24 cellular contexts compared by ENCODE assay signal in the genomic region with DNA sequence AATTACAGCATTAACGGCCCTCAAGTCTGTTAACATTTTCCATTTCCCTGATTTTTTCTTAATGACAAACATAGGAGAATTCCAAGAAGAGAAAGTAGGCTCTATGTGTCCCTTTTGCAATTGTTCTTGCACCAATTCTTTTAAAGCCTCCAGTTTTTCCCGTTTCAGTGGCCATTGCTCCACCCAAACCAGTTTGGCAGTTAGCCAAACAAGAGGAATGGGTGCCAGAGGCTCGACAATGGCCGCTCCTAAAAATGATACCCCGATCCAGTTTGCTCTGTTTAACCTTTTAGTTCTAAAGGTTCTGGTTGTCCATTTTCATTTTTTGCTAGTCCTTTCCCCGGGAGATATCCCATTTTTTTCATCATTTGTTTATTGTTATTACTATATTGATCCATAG. TPM values are rescaled to one million over a fixed set of nuclear protein-coding genes. Genes with fewer than 3 reads are reported as not detected.
DNase-seq lines count a peak whose midpoint lies in the region; ATAC-seq, FAIRE-seq and TF ChIP-seq lines count a peak whose summit lies in the region.
"Had no signal": no experiment of that assay in that cellular context is flagged by ENCODE, and none has a peak within 500 bp of the region (broad histone marks: within the 10 kb centered on the region; RNA-seq: fewer than 3 reads in every experiment).

No MANE protein-coding gene starts in this region.

- WGBS in K562 (ENCODE audit: insufficient coverage, low coverage, missing lambda C conversion rate): 17% methylated on average over 6 of the region's 6 CpGs

- DNase-seq in DMS 273 (lab: John Stamatoyannopoulos, UW; ENCODE audit: unreplicated experiment) (peak; percentile 7), DMS 273 treated with DMSO at 0.1 percent for 48 hours (lab: John Stamatoyannopoulos, UW) (no peak), NCI-H748 (lab: John Stamatoyannopoulos, UW; ENCODE audit: unreplicated experiment) (peak; percentile 42), NCI-H748 treated with DMSO at 0.1 percent for 48 hours (lab: John Stamatoyannopoulos, UW) (no peak), K562 (ENCODE audit: extremely low read depth in 1 of 4, low spot score in 3 of 4) (no peak), ureter (ENCODE audit: low spot score) (peak; percentile 20)
- DNase-seq: AML-193; Calu3; CD4-positive, alpha-beta T cell; CD8-positive, alpha-beta T cell; DMS79 treated with DMSO at 0.1 percent for 48 hours; GF-D8 had no signal

- no peak for ATAC-seq in K562
- ATAC-seq in HG02884 (IDR thresholded peaks at IDR 0.05; ENCODE audit: unreplicated experiment): no peak
- ATAC-seq in HG02623 (IDR thresholded peaks at IDR 0.05; ENCODE audit: unreplicated experiment): no peak
- ATAC-seq: A549; CD8-positive, alpha-beta T cell had no signal

- POLR2A ChIA-PET in K562 (lab: Yijun Ruan, JAX): no interaction called here

- no peak for TF ChIP-seq EP300 in K562 (IDR thresholded peaks at IDR 0.05; ENCODE audit: low read length)

- in situ Hi-C loops in K562 (cut with MboI): no loop called here

- H3K27ac ChIP-seq in K562 (ENCODE audit: extremely low read depth, low read depth, low read length): no peak overlapping the region
- H3K27ac ChIP-seq: 22Rv1; A549; BLaER1 treated with 17β-estradiol and CSF1 and Interleukin-3, amounts not matched to agents 10 nM and 100 nM; C4-2B had no signal

- no peaks in the 10 kb centered on the region for H3K79me2 ChIP-seq in K562 (ENCODE audit: control insufficient read depth, insufficient read depth, low read length)

- FAIRE-seq in K562 (lab: Jason Lieb, UNC): no peak
- FAIRE-seq: A549, D721Med, G401.6, GM12891, GM19239 had no signal

- no peak overlapping the region for H3K9ac ChIP-seq in K562 (ENCODE audit: insufficient read depth in 1 of 2, low read depth in 2 of 2, low read length in 2 of 2)
- H3K9ac ChIP-seq: BLaER1 treated with 17β-estradiol and CSF1 and Interleukin-3, amounts not matched to agents 10 nM and 100 nM had no signal

- TF ChIP-seq RAD21 in K562 (CRISPR knock-in tag; conservative IDR thresholded peaks at IDR 0.05 in 1 of 2, IDR thresholded peaks at IDR 0.05 in 1 of 2): no peak

- no peaks in the 10 kb centered on the region for H3K36me3 ChIP-seq in K562 (ENCODE audit: control insufficient read depth, insufficient read depth, low read length)

- no TSS peak for BruUV-seq in K562 (replicated peaks; lab: Mats Ljungman, UMichigan)

- TF ChIP-seq POLR2A in K562 (conservative IDR thresholded peaks at IDR 0.05): no peak

- no peaks in the 10 kb centered on the region; a peak in 1 of 5 replicates for H3K4me1 ChIP-seq in K562 (replicated peaks in 1 of 2; ENCODE audit: control insufficient read depth in 2 of 2, insufficient read depth in 2 of 2, low read length in 2 of 2)
- H3K4me1 ChIP-seq: A549, Caco-2 had no signal

- CTCF ChIA-PET in K562 (lab: Yijun Ruan, JAX; ENCODE audit: low intra/inter-chr PET ratio): no interaction called here

- no peak for TF ChIP-seq CTCF in K562 (IDR thresholded peaks at IDR 0.05 in 2 of 3, conservative IDR thresholded peaks at IDR 0.05 in 1 of 3; ENCODE audit: insufficient read depth in 2 of 3, low read depth in 1 of 3, low read length in 3 of 3)

- no peak overlapping the region for H3K4me3 ChIP-seq in K562
- H3K4me3 ChIP-seq: A549; BLaER1 treated with 17β-estradiol and CSF1 and Interleukin-3, amounts not matched to agents 10 nM and 100 nM had no signal

- H2AFZ ChIP-seq in K562 (ENCODE audit: low read depth, low read length): no peak overlapping the region

- no peaks in the 10 kb centered on the region for H4K20me1 ChIP-seq in K562 (replicated peaks; ENCODE audit: control insufficient read depth, insufficient read depth, low read length)
- H4K20me1 ChIP-seq: BLaER1 treated with 17β-estradiol and CSF1 and Interleukin-3, amounts not matched to agents 10 nM and 100 nM had no signal

- intact Hi-C loops in K562 (cut with micrococcal nuclease): no loop called here

- no peak overlapping the region for H3K4me2 ChIP-seq in K562 (ENCODE audit: insufficient read depth, low read length)
- H3K4me2 ChIP-seq: A549 had no signal

- H3K27me3 ChIP-seq in K562 (ENCODE audit: control insufficient read depth in 2 of 2, insufficient read depth in 2 of 2, low read length in 2 of 2): no peaks in the 10 kb centered on the region; a peak in 1 of 5 replicates
- H3K27me3 ChIP-seq: BLaER1 treated with 17β-estradiol and CSF1 and Interleukin-3, amounts not matched to agents 10 nM and 100 nM had no signal

- no peaks in the 10 kb centered on the region for H3K9me1 ChIP-seq in K562 (ENCODE audit: control insufficient read depth, insufficient read depth, low read length)

- H3K9me3 ChIP-seq in K562 (replicated peaks; ENCODE audit: control insufficient read depth, insufficient read depth, low read depth, low read length): peaks cover 3% of the 10 kb centered on the region; the same call in 1 of the 2 replicates
- H3K9me3 ChIP-seq: A549 had no signal

TF ChIP-seq in K562, 482 proteins besides CTCF, POLR2A, EP300 and RAD21:
- peak; percentile 80 for TF ChIP-seq NFIC (IDR thresholded peaks at IDR 0.05)
- no peak for TF ChIP-seq GTF2E2 (tag; IDR thresholded peaks at IDR 0.05)

RNA-seq across cellular contexts. Expression of gene DNAJB13, which starts 6.7 kb away (rescaled TPM):
- total RNA-seq in K562 (2011; cell fraction: chromatin; rRNA removed; ENCODE audit: low replicate concordance): 0.69 TPM in 1 of 2 replicates, not detected in the other
- not detected in 2 replicates for total RNA-seq in K562 (2011; cell fraction: nucleolus; rRNA removed)
- total RNA-seq in K562 (2011; cell fraction: nucleoplasm; rRNA removed): 0.31 and 0.81 TPM in 2 replicates
- total RNA-seq in K562 (2014; rRNA removed) (not detected in 2 replicates), K562 (2014; rRNA removed; fragmentation: Illumina TruSeq; extraction: Trizol) (not detected in 2 replicates), K562 (2015; rRNA removed; fragmentation: Illumina TruSeq; extraction: Trizol) (not detected in 2 replicates), K562 (2021) (not detected in 2 replicates), ureter (2.0 TPM)
- polyA plus RNA-seq in K562 (2011; rRNA removed) (0.14 and 0.46 TPM in 2 replicates), K562 (2014; fragmentation: Illumina TruSeq; extraction: Trizol) (not detected in 2 replicates), K562 (2014; fragmentation: Nextera tagmentation; extraction: Ambion mirVana) (not detected), K562 (2014; rRNA removed) (0.04 TPM in 1 of 2 replicates, not detected in the other)
- polyA plus RNA-seq in K562 (2011; cell fraction: cytosol; rRNA removed): 0.13 TPM in 1 of 2 replicates, not detected in the other
- 0.73 and 1.4 TPM in 2 replicates for polyA plus RNA-seq in K562 (2011; cell fraction: nucleus; rRNA removed)
- polyA plus RNA-seq in K562 (2012): 0.08 and 0.10 TPM in 2 replicates
- 0.15 TPM in 1 of 2 replicates, not detected in the other for polyA minus RNA-seq in K562 (2011; rRNA and poly(A)+ RNA removed)
- polyA minus RNA-seq in K562 (2011; cell fraction: cytosol; rRNA and poly(A)+ RNA removed): not detected in 2 replicates
- polyA minus RNA-seq in K562 (2011; cell fraction: nucleus; rRNA and poly(A)+ RNA removed): 0.13 and 0.44 TPM in 2 replicates
- total RNA-seq: A172; CD4-positive, alpha-beta T cell; CD8-positive, alpha-beta T cell had no signal

RNA-seq across cellular contexts. Expression of gene UCP2, which starts 38.6 kb away (rescaled TPM):
- total RNA-seq in K562 (2011; cell fraction: chromatin; rRNA removed; ENCODE audit: low replicate concordance): 125 and 263 TPM in 2 replicates
- 180 and 194 TPM in 2 replicates for total RNA-seq in K562 (2011; cell fraction: nucleolus; rRNA removed)
- total RNA-seq in K562 (2011; cell fraction: nucleoplasm; rRNA removed): 161 and 172 TPM in 2 replicates
- total RNA-seq in K562 (2014; rRNA removed) (21.5 and 29.2 TPM in 2 replicates), K562 (2014; rRNA removed; fragmentation: Illumina TruSeq; extraction: Trizol) (19.6 and 24.1 TPM in 2 replicates), K562 (2015; rRNA removed; fragmentation: Illumina TruSeq; extraction: Trizol) (19.2 and 25.9 TPM in 2 replicates), K562 (2021) (141 and 152 TPM in 2 replicates), ureter (269 TPM)
- polyA plus RNA-seq in K562 (2011; rRNA removed) (45.6 and 59.3 TPM in 2 replicates), K562 (2014; fragmentation: Illumina TruSeq; extraction: Trizol) (147 and 173 TPM in 2 replicates), K562 (2014; fragmentation: Nextera tagmentation; extraction: Ambion mirVana) (100 to 1,000 TPM in 1 of 2 experiments, 10 to 100 TPM in 1; 95.7 to 216 TPM), K562 (2014; rRNA removed) (84.5 and 87.9 TPM in 2 replicates)
- polyA plus RNA-seq in K562 (2011; cell fraction: cytosol; rRNA removed): 113 and 142 TPM in 2 replicates
- polyA plus RNA-seq in K562 (2011; cell fraction: nucleus; rRNA removed): 52.2 and 60.9 TPM in 2 replicates
- 99.1 and 151 TPM in 2 replicates for polyA plus RNA-seq in K562 (2012)
- 59.5 and 95.2 TPM in 2 replicates for polyA minus RNA-seq in K562 (2011; rRNA and poly(A)+ RNA removed)
- 107 and 109 TPM in 2 replicates for polyA minus RNA-seq in K562 (2011; cell fraction: cytosol; rRNA and poly(A)+ RNA removed)
- polyA minus RNA-seq in K562 (2011; cell fraction: nucleus; rRNA and poly(A)+ RNA removed): 69.9 and 106 TPM in 2 replicates

Comparison
In these comparisons a context has a peak if more than half of its experiments do, and no peak if none do; other contexts are left out.
1. DNase-seq: peak in DMS 273 (single experiment), NCI-H748 (single experiment) and ureter (single experiment); none in DMS 273 treated with DMSO at 0.1 percent for 48 hours (single experiment), NCI-H748 treated with DMSO at 0.1 percent for 48 hours (single experiment) and K562 (0 of 4).